In the genomic region with DNA sequence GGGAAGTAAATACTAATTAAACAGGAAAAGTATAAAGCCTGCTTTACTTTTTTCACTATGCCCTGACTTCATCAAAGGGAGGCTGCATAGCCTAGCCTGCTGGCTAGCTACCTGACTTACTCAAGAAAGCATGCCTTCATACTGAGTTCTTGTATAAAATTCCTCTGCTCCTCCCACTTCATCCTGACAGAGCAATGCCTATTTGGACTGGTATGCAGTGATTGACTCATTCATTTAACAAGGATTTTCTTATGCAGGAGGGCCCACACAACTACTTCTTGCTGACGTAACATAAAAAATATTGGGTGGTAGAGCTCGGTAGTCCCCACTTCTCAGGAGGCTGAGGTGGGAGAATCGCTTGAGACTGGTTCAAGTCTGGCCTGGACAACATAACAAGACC, we compare ENCODE assay signal across 9 cellular contexts.
DNase-seq lines count a peak whose midpoint lies in the region; ATAC-seq and TF ChIP-seq lines count a peak whose summit lies in the region.
"Had no signal": no experiment of that assay in that cellular context is flagged by ENCODE, and none has a peak within 500 bp of the region (broad histone marks: within the 10 kb centered on the region; RNA-seq: fewer than 3 reads in every experiment).

No MANE protein-coding gene starts in this region.

- in situ Hi-C loops in G401 (cut with HindIII; ENCODE audit: low sequenced_read_pairs), result no loop called here

- DNase-seq in G401 (ENCODE audit: low spot score) (peak; percentile 28), SW480 (ENCODE audit: low spot score) (peak; percentile 13), fibroblast of mammary gland (ENCODE audit: low read depth) (peak; percentile 90), psoas muscle (no peak)
- no peak for DNase-seq in stimulated activated CD4-positive, alpha-beta T cell treated with anti-CD3 and anti-CD28 coated beads, Interleukin-4, amount 100 ng/mL, for 24 hours
- DNase-seq: activated CD4-positive, alpha-beta T cell treated with anti-CD3 and anti-CD28 coated beads, Interleukin-2, amount 50 U/mL, for 4 hours had no signal

- no peak overlapping the region for H3K4me3 ChIP-seq in fibroblast of mammary gland (ENCODE audit: control insufficient read depth, low read depth, low read length)
- no peak overlapping the region for H3K4me3 ChIP-seq in psoas muscle

- TF ChIP-seq CTCF in fibroblast of mammary gland (conservative IDR thresholded peaks at IDR 0.05; ENCODE audit: control insufficient read depth, insufficient read depth, low read depth, low read length) (no peak), psoas muscle (IDR thresholded peaks at IDR 0.05) (no peak)

- ATAC-seq in psoas muscle (peak; percentile 54 to 69 (median 61)), GM18858 (IDR thresholded peaks at IDR 0.05; ENCODE audit: unreplicated experiment) (no peak), GM21825 (IDR thresholded peaks at IDR 0.05; ENCODE audit: unreplicated experiment) (no peak), HG03039 (IDR thresholded peaks at IDR 0.05; ENCODE audit: unreplicated experiment) (no peak)

- WGBS in psoas muscle, 3 donors, result 80 to 82% (median 82%) methylated on average over 3 of the region's 3 CpGs

- intact Hi-C loops in psoas muscle (cut with DNase I), result no loop called here

- no peaks in the 10 kb centered on the region for H3K9me3 ChIP-seq in psoas muscle

- peaks cover 7 to 70% of the 10 kb centered on the region in 2 donors for H3K36me3 ChIP-seq in psoas muscle (ENCODE audit: insufficient read depth in 1 of 2, low read depth in 1 of 2)

- peaks cover 8% of the 10 kb centered on the region for H3K4me1 ChIP-seq in psoas muscle

- H3K27ac ChIP-seq in psoas muscle, result peak overlapping the region; percentile 69

- H3K27me3 ChIP-seq in psoas muscle (ENCODE audit: insufficient read depth in 3 of 3, low read length in 2 of 3), result no peaks in the 10 kb centered on the region

Comparison
In these comparisons a context has a peak if more than half of its experiments do, and no peak if none do; other contexts are left out.
1. DNase-seq: peak in G401 (single experiment), SW480 (single experiment) and fibroblast of mammary gland (single experiment); none in psoas muscle (0 of 2) and stimulated activated CD4-positive, alpha-beta T cell treated with anti-CD3 and anti-CD28 coated beads, Interleukin-4, amount 100 ng/mL, for 24 hours (single experiment).
2. ATAC-seq: peak in psoas muscle (4 of 4); none in GM18858 (single experiment), GM21825 (single experiment) and HG03039 (single experiment).